ENCODE assay signal across 1 cellular context in genomic region chr13:110173247-110173818, GRCh38.
TF ChIP-seq lines count a peak whose summit lies in the region.

No MANE protein-coding gene starts in this region.

TF ChIP-seq in HEK293, 187 proteins besides CTCF, POLR2A, EP300 and RAD21 (continued from another document):
- TF ChIP-seq, protein P1, sequence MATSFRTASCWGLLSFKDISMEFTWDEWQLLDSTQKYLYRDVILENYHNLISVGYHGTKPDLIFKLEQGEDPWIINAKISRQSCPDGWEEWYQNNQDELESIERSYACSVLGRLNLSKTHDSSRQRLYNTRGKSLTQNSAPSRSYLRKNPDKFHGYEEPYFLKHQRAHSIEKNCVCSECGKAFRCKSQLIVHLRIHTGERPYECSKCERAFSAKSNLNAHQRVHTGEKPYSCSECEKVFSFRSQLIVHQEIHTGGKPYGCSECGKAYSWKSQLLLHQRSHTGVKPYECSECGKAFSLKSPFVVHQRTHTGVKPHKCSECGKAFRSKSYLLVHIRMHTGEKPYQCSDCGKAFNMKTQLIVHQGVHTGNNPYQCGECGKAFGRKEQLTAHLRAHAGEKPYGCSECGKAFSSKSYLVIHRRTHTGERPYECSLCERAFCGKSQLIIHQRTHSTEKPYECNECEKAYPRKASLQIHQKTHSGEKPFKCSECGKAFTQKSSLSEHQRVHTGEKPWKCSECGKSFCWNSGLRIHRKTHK (tag by site-specific recombination; IDR thresholded peaks at IDR 0.05): peak; percentile 98
- TF ChIP-seq ZNF121 (tag by site-specific recombination; IDR thresholded peaks at IDR 0.05) (no peak), ZNF239 (tag by site-specific recombination; IDR thresholded peaks at IDR 0.05) (no peak), ZNF707 (tag by site-specific recombination; IDR thresholded peaks at IDR 0.05) (no peak), HOXC10 (CRISPR knock-in tag; IDR thresholded peaks at IDR 0.05) (no peak), SETDB1 (IDR thresholded peaks at IDR 0.05; ENCODE audit: insufficient read length, low read length) (peak; percentile 20), ZNF776 (tag by site-specific recombination; IDR thresholded peaks at IDR 0.05; ENCODE audit: borderline replicate concordance) (no peak), ZNF366 (tag by site-specific recombination; conservative IDR thresholded peaks at IDR 0.05) (no peak)
- TF ChIP-seq, protein P2, sequence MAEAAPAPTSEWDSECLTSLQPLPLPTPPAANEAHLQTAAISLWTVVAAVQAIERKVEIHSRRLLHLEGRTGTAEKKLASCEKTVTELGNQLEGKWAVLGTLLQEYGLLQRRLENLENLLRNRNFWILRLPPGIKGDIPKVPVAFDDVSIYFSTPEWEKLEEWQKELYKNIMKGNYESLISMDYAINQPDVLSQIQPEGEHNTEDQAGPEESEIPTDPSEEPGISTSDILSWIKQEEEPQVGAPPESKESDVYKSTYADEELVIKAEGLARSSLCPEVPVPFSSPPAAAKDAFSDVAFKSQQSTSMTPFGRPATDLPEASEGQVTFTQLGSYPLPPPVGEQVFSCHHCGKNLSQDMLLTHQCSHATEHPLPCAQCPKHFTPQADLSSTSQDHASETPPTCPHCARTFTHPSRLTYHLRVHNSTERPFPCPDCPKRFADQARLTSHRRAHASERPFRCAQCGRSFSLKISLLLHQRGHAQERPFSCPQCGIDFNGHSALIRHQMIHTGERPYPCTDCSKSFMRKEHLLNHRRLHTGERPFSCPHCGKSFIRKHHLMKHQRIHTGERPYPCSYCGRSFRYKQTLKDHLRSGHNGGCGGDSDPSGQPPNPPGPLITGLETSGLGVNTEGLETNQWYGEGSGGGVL (tag by site-specific recombination; IDR thresholded peaks at IDR 0.05): no peak
- TF ChIP-seq, protein P3, sequence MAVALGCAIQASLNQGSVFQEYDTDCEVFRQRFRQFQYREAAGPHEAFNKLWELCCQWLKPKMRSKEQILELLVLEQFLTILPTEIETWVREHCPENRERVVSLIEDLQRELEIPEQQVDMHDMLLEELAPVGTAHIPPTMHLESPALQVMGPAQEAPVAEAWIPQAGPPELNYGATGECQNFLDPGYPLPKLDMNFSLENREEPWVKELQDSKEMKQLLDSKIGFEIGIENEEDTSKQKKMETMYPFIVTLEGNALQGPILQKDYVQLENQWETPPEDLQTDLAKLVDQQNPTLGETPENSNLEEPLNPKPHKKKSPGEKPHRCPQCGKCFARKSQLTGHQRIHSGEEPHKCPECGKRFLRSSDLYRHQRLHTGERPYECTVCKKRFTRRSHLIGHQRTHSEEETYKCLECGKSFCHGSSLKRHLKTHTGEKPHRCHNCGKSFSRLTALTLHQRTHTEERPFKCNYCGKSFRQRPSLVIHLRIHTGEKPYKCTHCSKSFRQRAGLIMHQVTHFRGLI (tag by site-specific recombination; IDR thresholded peaks at IDR 0.05): no peak
- TF ChIP-seq, protein P4, sequence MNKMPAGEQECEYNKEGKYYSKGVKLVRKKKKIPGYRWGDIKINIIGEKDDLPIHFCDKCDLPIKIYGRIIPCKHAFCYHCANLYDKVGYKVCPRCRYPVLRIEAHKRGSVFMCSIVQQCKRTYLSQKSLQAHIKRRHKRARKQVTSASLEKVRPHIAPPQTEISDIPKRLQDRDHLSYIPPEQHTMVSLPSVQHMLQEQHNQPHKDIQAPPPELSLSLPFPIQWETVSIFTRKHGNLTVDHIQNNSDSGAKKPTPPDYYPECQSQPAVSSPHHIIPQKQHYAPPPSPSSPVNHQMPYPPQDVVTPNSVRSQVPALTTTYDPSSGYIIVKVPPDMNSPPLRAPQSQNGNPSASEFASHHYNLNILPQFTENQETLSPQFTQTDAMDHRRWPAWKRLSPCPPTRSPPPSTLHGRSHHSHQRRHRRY (tag by site-specific recombination; IDR thresholded peaks at IDR 0.05): no peak
